Comparison of ENCODE assay signal across 8 cellular contexts in the genomic region with DNA sequence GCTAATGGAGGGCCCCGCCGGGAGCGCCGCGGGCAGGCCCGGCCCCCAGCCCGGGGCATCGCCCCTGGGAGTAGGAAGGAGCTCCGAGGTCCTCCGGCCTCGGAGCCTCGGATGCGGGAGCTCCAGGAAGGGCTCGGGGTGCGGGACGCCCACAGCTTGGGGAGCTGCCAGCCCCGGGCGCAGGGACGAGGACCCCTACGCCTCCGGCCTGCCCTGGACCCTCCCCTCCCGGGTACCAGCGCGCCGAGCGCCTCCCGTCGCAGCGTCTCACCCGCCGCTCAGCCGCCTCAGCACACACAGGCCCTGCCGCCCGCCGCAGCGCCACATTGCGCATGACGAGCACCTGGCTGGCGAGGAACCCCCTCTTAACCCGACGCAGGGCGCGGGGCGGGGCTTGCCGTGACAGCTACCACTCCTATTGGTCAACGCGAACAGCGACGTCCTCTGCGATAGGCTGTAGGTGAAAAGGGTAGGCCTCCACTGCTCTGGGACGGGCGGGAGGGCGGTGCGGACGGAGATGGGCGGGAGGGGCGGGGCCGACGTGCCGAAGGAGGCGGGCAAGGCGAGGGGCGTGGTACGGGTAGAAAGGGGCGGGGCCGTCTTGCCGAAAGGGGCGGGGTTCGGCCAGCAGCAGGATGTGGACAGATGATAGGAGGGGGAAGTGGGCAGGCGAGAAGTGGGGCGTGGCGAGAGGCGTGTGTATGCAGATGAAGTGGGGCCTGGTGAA. TPM values are rescaled to one million over a fixed set of nuclear protein-coding genes. Genes with fewer than 3 reads are reported as not detected.
DNase-seq lines count a peak whose midpoint lies in the region; ATAC-seq and TF ChIP-seq lines count a peak whose summit lies in the region.

A gene with protein sequence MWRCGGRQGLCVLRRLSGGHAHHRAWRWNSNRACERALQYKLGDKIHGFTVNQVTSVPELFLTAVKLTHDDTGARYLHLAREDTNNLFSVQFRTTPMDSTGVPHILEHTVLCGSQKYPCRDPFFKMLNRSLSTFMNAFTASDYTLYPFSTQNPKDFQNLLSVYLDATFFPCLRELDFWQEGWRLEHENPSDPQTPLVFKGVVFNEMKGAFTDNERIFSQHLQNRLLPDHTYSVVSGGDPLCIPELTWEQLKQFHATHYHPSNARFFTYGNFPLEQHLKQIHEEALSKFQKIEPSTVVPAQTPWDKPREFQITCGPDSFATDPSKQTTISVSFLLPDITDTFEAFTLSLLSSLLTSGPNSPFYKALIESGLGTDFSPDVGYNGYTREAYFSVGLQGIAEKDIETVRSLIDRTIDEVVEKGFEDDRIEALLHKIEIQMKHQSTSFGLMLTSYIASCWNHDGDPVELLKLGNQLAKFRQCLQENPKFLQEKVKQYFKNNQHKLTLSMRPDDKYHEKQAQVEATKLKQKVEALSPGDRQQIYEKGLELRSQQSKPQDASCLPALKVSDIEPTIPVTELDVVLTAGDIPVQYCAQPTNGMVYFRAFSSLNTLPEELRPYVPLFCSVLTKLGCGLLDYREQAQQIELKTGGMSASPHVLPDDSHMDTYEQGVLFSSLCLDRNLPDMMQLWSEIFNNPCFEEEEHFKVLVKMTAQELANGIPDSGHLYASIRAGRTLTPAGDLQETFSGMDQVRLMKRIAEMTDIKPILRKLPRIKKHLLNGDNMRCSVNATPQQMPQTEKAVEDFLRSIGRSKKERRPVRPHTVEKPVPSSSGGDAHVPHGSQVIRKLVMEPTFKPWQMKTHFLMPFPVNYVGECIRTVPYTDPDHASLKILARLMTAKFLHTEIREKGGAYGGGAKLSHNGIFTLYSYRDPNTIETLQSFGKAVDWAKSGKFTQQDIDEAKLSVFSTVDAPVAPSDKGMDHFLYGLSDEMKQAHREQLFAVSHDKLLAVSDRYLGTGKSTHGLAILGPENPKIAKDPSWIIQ (minus strand): TSS at position 337 of the 727 bp plus-strand sequence. CDS start 10 bp downstream, at position 327.

- POLR2A ChIA-PET in activated B cell treated with CpG ODN at 0.5 μM for 24 hours (lab: Charles Lee): interaction anchor here (0.6 to 2.2 kb wide), 8 partner anchors 8 to 613 kb away, joined by 3 to 10 read pairs (median 5); a partner anchor contains a TSS

- peaks cover 28% of the 10 kb centered on the region for H3K36me3 Mint-ChIP-seq in activated B cell treated with CpG ODN at 0.5 μM for 24 hours (ENCODE audit: low read depth)

- peaks cover 23% of the 10 kb centered on the region for H3K4me1 Mint-ChIP-seq in activated B cell treated with CpG ODN at 0.5 μM for 24 hours

- intact Hi-C loops in activated B cell treated with CpG ODN at 0.5 μM for 24 hours (cut with micrococcal nuclease): loop anchor here (1.0 to 2.0 kb wide), 2 partner anchors 104 to 610 kb away; no protein-coding TSS in a partner anchor

- ATAC-seq in GM18909 (IDR thresholded peaks at IDR 0.05; ENCODE audit: poor library complexity, unreplicated experiment) (peak; percentile 97), HG03175 (IDR thresholded peaks at IDR 0.05; ENCODE audit: unreplicated experiment) (peak; percentile 97), activated B cell treated with CpG ODN at 0.5 μM for 24 hours (ENCODE audit: low read depth) (peak; percentile 92)

- peak within 1 kb of the TSS; percentile 85 for H3K4me3 Mint-ChIP-seq in activated B cell treated with CpG ODN at 0.5 μM for 24 hours

- no peaks in the 10 kb centered on the region for H3K27me3 Mint-ChIP-seq in activated B cell treated with CpG ODN at 0.5 μM for 24 hours

- CTCF ChIA-PET in activated B cell treated with CpG ODN at 0.5 μM for 24 hours (lab: Charles Lee): interaction anchor here (1.1 kb wide), 1 partner anchor 8 kb away, joined by 3 read pairs; no protein-coding TSS in a partner anchor

- H3K9me3 Mint-ChIP-seq in activated B cell treated with CpG ODN at 0.5 μM for 24 hours: no peaks in the 10 kb centered on the region

- no peak for TF ChIP-seq CTCF in activated B cell treated with CpG ODN at 0.5 μM for 24 hours (IDR thresholded peaks at IDR 0.05)

- peak within 1 kb of the TSS; percentile 67 for H3K27ac ChIP-seq in caudate nucleus (ENCODE audit: low read depth, low read length)

- DNase-seq in AG08395 (ENCODE audit: low spot score): peak; percentile 100
- DNase-seq in NCI-H226: peak; percentile 89
- DNase-seq in activated B cell treated with CpG ODN at 0.5 μM for 24 hours: peak; percentile 96
- DNase-seq in caudate nucleus (lab: John Stamatoyannopoulos, UW): peak; percentile 89 to 99 (median 98)
- peak; percentile 98 for DNase-seq in inferior parietal cortex (ENCODE audit: extremely low spot score)
- DNase-seq in stimulated activated CD4-positive, alpha-beta T cell treated with anti-CD3 and anti-CD28 coated beads, Interleukin-12 subunit alpha, Interleukin-12 subunit beta, amount 100 ng/mL, for 24 hours (ENCODE audit: low read depth in 2 of 2): peak; percentile 97 to 98

- peak within 1 kb of the TSS; percentile 91 for H3K27ac Mint-ChIP-seq in activated B cell treated with CpG ODN at 0.5 μM for 24 hours

RNA-seq across cellular contexts. Expression of the gene that starts here (rescaled TPM):
- 59.6 and 60.7 TPM in 2 replicates for total RNA-seq in activated B cell treated with CpG ODN at 0.5 μM for 24 hours

Comparison
In these comparisons a context has a peak if more than half of its experiments do, and no peak if none do; other contexts are left out.
1. Peak in every context shown above with its lines: DNase-seq, ATAC-seq and H3K27ac ChIP-seq.